ENCODE assay signal across 8 cellular contexts in genomic region chr6:133953634-133954415, GRCh38. TPM values are rescaled to one million over a fixed set of nuclear protein-coding genes. Genes with fewer than 3 reads are reported as not detected.
DNase-seq lines count a peak whose midpoint lies in the region; ATAC-seq, FAIRE-seq and TF ChIP-seq lines count a peak whose summit lies in the region.

No MANE protein-coding gene starts in this region.

- H3K27me3 ChIP-seq in AG04450 (ENCODE audit: control insufficient read depth, insufficient read depth, low read length) = no peaks in the 10 kb centered on the region
- peaks cover 9% of the 10 kb centered on the region for H3K27me3 ChIP-seq in HUES48 (ENCODE audit: control insufficient read depth, insufficient read depth, low read length)
- no peaks in the 10 kb centered on the region for H3K27me3 ChIP-seq in GM12878 (replicated peaks in 1 of 2; ENCODE audit: control insufficient read depth in 2 of 2, insufficient read depth in 2 of 2, low read length in 1 of 2)
- H3K27me3 ChIP-seq in mesenchymal stem cell (ENCODE audit: control insufficient read depth in 1 of 2, insufficient read depth in 1 of 2, low read length in 2 of 2) = no peaks in the 10 kb centered on the region

- no peak overlapping the region for H2BK120ac ChIP-seq in mesenchymal stem cell (ENCODE audit: low read depth, low read length)

- no peak for TF ChIP-seq EP300 in GM12878 (IDR thresholded peaks at IDR 0.05; ENCODE audit: borderline replicate concordance in 1 of 2, control insufficient read depth in 1 of 2, low read depth in 2 of 2, low read length in 2 of 2)

- TF ChIP-seq CTCF in AG04450 (IDR thresholded peaks at IDR 0.05; ENCODE audit: low read depth, low read length) (no peak), GM12878 (IDR thresholded peaks at IDR 0.05 in 2 of 3, conservative IDR thresholded peaks at IDR 0.05 in 1 of 3; ENCODE audit: control insufficient read depth in 2 of 3, extremely low read depth in 1 of 3, insufficient read depth in 1 of 3, low read depth in 3 of 3, low read length in 3 of 3) (no peak)

- in situ Hi-C loops in GM12878 (cut with MboI) = loop anchor here (25.0 kb wide), 1 partner anchor 1483 kb away; no protein-coding TSS in a partner anchor

- H3K4ac ChIP-seq in mesenchymal stem cell (ENCODE audit: low read depth in 1 of 2, low read length in 2 of 2) = peak overlapping the region in 1 of 2 experiments; percentile 43

- CTCF ChIA-PET in AG04450 (lab: Charles Lee) (interaction anchor here (0.7 to 6.0 kb wide), 5 partner anchors 19 to 148 kb away, joined by 3 to 37 read pairs (median 11); no protein-coding TSS in a partner anchor), GM12878 (lab: Yijun Ruan, JAX) (interaction anchor here (1.3 to 3.2 kb wide), 7 partner anchors 9 to 110 kb away, joined by 4 to 12 read pairs (median 11); no protein-coding TSS in a partner anchor)

- H3K4me1 ChIP-seq in HUES48 (ENCODE audit: control insufficient read depth, insufficient read depth, low read length) = peaks cover 15% of the 10 kb centered on the region
- H3K4me1 ChIP-seq in GM12878 (ENCODE audit: control insufficient read depth, insufficient read depth, low read length) = peaks cover 11% of the 10 kb centered on the region
- H3K4me1 ChIP-seq in mesenchymal stem cell (ENCODE audit: control insufficient read depth, insufficient read depth, low read depth, low read length) = peaks cover 1% of the 10 kb centered on the region

- peak overlapping the region; percentile 97 for H3K4me3 ChIP-seq in AG04450 (ENCODE audit: low read depth, low read length)
- peak overlapping the region; percentile 88 for H3K4me3 ChIP-seq in HUES48 (ENCODE audit: low read depth, low read length)
- peak overlapping the region; percentile 88 for H3K4me3 ChIP-seq in GM12878
- H3K4me3 ChIP-seq in mesenchymal stem cell (ENCODE audit: insufficient read depth in 1 of 2, low read depth in 1 of 2, low read length in 2 of 2) = peak overlapping the region; percentile 93 to 100

- ATAC-seq in GM12878 (peak; percentile 16), GM18868 (IDR thresholded peaks at IDR 0.05; ENCODE audit: unreplicated experiment) (no peak), GM21367 (IDR thresholded peaks at IDR 0.05; ENCODE audit: unreplicated experiment) (no peak)

- intact Hi-C loops in GM12878 (cut with micrococcal nuclease; ENCODE audit: unreplicated experiment) = loop anchor here (2.0 to 10.0 kb wide), 5 partner anchors 19 to 1439 kb away; partner anchors contain the start of genes RPS12 and STX7

- TF ChIP-seq RAD21 in GM12878 (IDR thresholded peaks at IDR 0.05; ENCODE audit: insufficient read depth, low read depth, low read length) = no peak

- no peak overlapping the region for H2AK5ac ChIP-seq in mesenchymal stem cell (ENCODE audit: low read length, severe bottlenecking)

- H2AFZ ChIP-seq in GM12878 (ENCODE audit: control insufficient read depth, low read depth, low read length) = peak overlapping the region; percentile 87
- peak overlapping the region; percentile 95 for H2AFZ ChIP-seq in mesenchymal stem cell (ENCODE audit: low read depth, low read length)

- H3K14ac ChIP-seq in mesenchymal stem cell (ENCODE audit: low read length in 2 of 2) = no peak overlapping the region

- H3K27ac ChIP-seq in AG04450 (ENCODE audit: low read depth, low read length) (no peak overlapping the region), HUES48 (ENCODE audit: low read depth, low read length) (no peak overlapping the region), GM12878 (ENCODE audit: control insufficient read depth, insufficient read depth) (peak overlapping the region; percentile 68), mesenchymal stem cell (ENCODE audit: low read length, poor library complexity, severe bottlenecking) (no peak overlapping the region)

- H3K23ac ChIP-seq in mesenchymal stem cell (ENCODE audit: low read length in 2 of 2) = no peak overlapping the region

- no peak overlapping the region for H2BK12ac ChIP-seq in mesenchymal stem cell (ENCODE audit: low read length in 2 of 2)

- no peaks in the 10 kb centered on the region for H4K20me1 ChIP-seq in GM12878 (ENCODE audit: control insufficient read depth, insufficient read depth)

- peaks cover 58% of the 10 kb centered on the region for H3K79me2 ChIP-seq in GM12878 (ENCODE audit: control insufficient read depth, insufficient read depth, low read length)

- no peak overlapping the region for H4K8ac ChIP-seq in mesenchymal stem cell (ENCODE audit: low read length)

- SMC1A ChIA-PET in GM12878 (lab: Charles Lee; ENCODE audit: uncharacterized antibody, unreplicated experiment) = interaction anchor here (0.6 to 3.5 kb wide), 8 partner anchors 9 to 1138 kb away, joined by 3 to 32 read pairs (median 4); no protein-coding TSS in a partner anchor

- peak overlapping the region; percentile 83 for H2BK15ac ChIP-seq in mesenchymal stem cell (ENCODE audit: low read depth, poor library complexity, severe bottlenecking)

- FAIRE-seq in GM12878 (lab: Jason Lieb, UNC) = no peak

- peaks cover 8% of the 10 kb centered on the region for H3K79me1 ChIP-seq in mesenchymal stem cell (replicated peaks; ENCODE audit: low read length, poor library complexity, severe bottlenecking)

- H3K36me3 ChIP-seq in HUES48 (ENCODE audit: control insufficient read depth, insufficient read depth, low read length) (no peaks in the 10 kb centered on the region), GM12878 (ENCODE audit: control insufficient read depth in 2 of 2, insufficient read depth in 2 of 2, low read length in 1 of 2) (no peaks in the 10 kb centered on the region), mesenchymal stem cell (ENCODE audit: control insufficient read depth in 1 of 2, insufficient read depth in 2 of 2, low read depth in 1 of 2, low read length in 2 of 2) (no peaks in the 10 kb centered on the region)

- POLR2A ChIA-PET in AG04450 (lab: Yijun Ruan, JAX) (no interaction called here), GM12878 (lab: Charles Lee) (interaction anchor here (0.6 to 2.4 kb wide), 6 partner anchors 8 to 19 kb away, joined by 3 to 8 read pairs (median 4); no protein-coding TSS in a partner anchor)

- no peak overlapping the region for H4K91ac ChIP-seq in mesenchymal stem cell (ENCODE audit: low read length)

- TF ChIP-seq POLR2A in GM12878 (IDR thresholded peaks at IDR 0.05; ENCODE audit: low read depth, low read length) = no peak

- H3K9ac ChIP-seq in HUES48 (ENCODE audit: low read depth, low read length) (no peak overlapping the region; the same call in 1 of the 2 replicates), GM12878 (ENCODE audit: control insufficient read depth, insufficient read depth, low read length) (peak overlapping the region; percentile 74), mesenchymal stem cell (ENCODE audit: low read length) (peak overlapping the region; percentile 92)

- H3K18ac ChIP-seq in mesenchymal stem cell (ENCODE audit: low read depth in 1 of 2, low read length in 2 of 2) = peak overlapping the region in 1 of 2 experiments; percentile 88

- TSS peak; percentile 54 for BruUV-seq in GM12878 (replicated peaks; lab: Mats Ljungman, UMichigan)

- H2BK5ac ChIP-seq in mesenchymal stem cell (ENCODE audit: low read depth, low read length, poor library complexity, severe bottlenecking) = no peak overlapping the region

- H3K4me2 ChIP-seq in GM12878 (ENCODE audit: control insufficient read depth, insufficient read depth) (peak overlapping the region; percentile 92), mesenchymal stem cell (ENCODE audit: low read length, poor library complexity, severe bottlenecking) (peak overlapping the region; percentile 89)

- H3K9me3 ChIP-seq in AG04450 (ENCODE audit: control insufficient read depth, insufficient read depth, low read length) (no peaks in the 10 kb centered on the region), HUES48 (ENCODE audit: control insufficient read depth, insufficient read depth, low read length) (no peaks in the 10 kb centered on the region), GM12878 (replicated peaks; ENCODE audit: control insufficient read depth, insufficient read depth, low read length) (no peaks in the 10 kb centered on the region), mesenchymal stem cell (ENCODE audit: control insufficient read depth, low read length) (no peaks in the 10 kb centered on the region)

- 8% methylated on average over 21 of the region's 23 CpGs for WGBS in GM12878 (ENCODE audit: insufficient coverage, insufficient replicate concordance, low lambda C conversion rate, missing lambda C conversion rate)
- 10% methylated on average over 23 of the region's 23 CpGs for WGBS in mesenchymal stem cell

- RAD21 ChIA-PET in GM12878 (lab: Charles Lee; ENCODE audit: unreplicated experiment) = interaction anchor here (0.8 to 1.2 kb wide), 4 partner anchors 9 to 30 kb away, joined by 3 read pairs; no protein-coding TSS in a partner anchor

- no peak for DNase-seq in AG04450 (ENCODE audit: low read depth, low spot score)
- DNase-seq in GM12878 (ENCODE audit: low read depth, low spot score) = no peak
- DNase-seq in mesenchymal stem cell = no peak
- no peak for DNase-seq in NCI-H1092 treated with DMSO at 0.1 percent for 48 hours (lab: John Stamatoyannopoulos, UW)
- DNase-seq in DMS79 (lab: John Stamatoyannopoulos, UW) = no peak

TF ChIP-seq in GM12878, 131 proteins besides CTCF, POLR2A, EP300 and RAD21:
- TF ChIP-seq JUNB (IDR thresholded peaks at IDR 0.05) = no peak
- TF ChIP-seq CBFB (IDR thresholded peaks at IDR 0.05; ENCODE audit: low read depth) = no peak

RNA-seq across cellular contexts. Expression of gene TBPL1, which starts 0.8 kb away (rescaled TPM):
- 54.1 and 71.2 TPM in 2 replicates for polyA plus RNA-seq in AG04450 (2011; rRNA removed)
- 8.5 and 14.8 TPM in 2 replicates for polyA minus RNA-seq in AG04450 (2011; rRNA and poly(A)+ RNA removed)
- 9.5 and 9.9 TPM in 2 replicates for total RNA-seq in GM12878 (2013; cell fraction: nucleolus; rRNA removed)
- 34.7 and 49.0 TPM in 2 replicates for total RNA-seq in GM12878 (2014; rRNA removed)
- total RNA-seq in GM12878 (2014; rRNA removed; fragmentation: Illumina TruSeq; extraction: Trizol) = 37.6 and 37.7 TPM in 2 replicates
- 37.2 and 38.7 TPM in 2 replicates for total RNA-seq in GM12878 (2021)
- 23.4 TPM for polyA plus RNA-seq in GM12878 (2011; ENCODE audit: low read depth)
- 48.2 and 71.8 TPM in 2 replicates for polyA plus RNA-seq in GM12878 (2011; rRNA removed)
- 18.2 and 22.6 TPM in 2 replicates for polyA plus RNA-seq in GM12878 (2011; cell fraction: cytosol; rRNA removed)
- 14.8 and 22.4 TPM in 2 replicates for polyA plus RNA-seq in GM12878 (2011; cell fraction: nucleus; rRNA removed)
- polyA plus RNA-seq in GM12878 (2012) = 33.4 and 40.3 TPM in 2 replicates
- 34.6 and 38.9 TPM in 2 replicates for polyA plus RNA-seq in GM12878 (2014; fragmentation: Illumina TruSeq; extraction: Trizol)
- 10 to 100 TPM; 34.9 to 52.5 TPM for polyA plus RNA-seq in GM12878 (2014; fragmentation: Nextera tagmentation; extraction: Ambion mirVana)
- 62.1 and 64.1 TPM in 2 replicates for polyA plus RNA-seq in GM12878 (2014; rRNA removed)
- 10 to 100 TPM; 60.7 to 71.2 TPM for polyA plus RNA-seq in GM12878 (2016; fragmentation: Nextera tagmentation; extraction: Ambion mirVana)
- 15.2 and 19.1 TPM in 2 replicates for polyA minus RNA-seq in GM12878 (2011; rRNA and poly(A)+ RNA removed)
- polyA minus RNA-seq in GM12878 (2011; cell fraction: cytosol; rRNA and poly(A)+ RNA removed) = 13.2 and 23.0 TPM in 2 replicates
- 7.2 and 7.7 TPM in 2 replicates for polyA minus RNA-seq in GM12878 (2011; cell fraction: nucleus; rRNA and poly(A)+ RNA removed)
- 38.8 TPM for polyA plus RNA-seq in mesenchymal stem cell (2013, experiment 1 of 2)
- 40.4 TPM for polyA plus RNA-seq in mesenchymal stem cell (2013, experiment 2 of 2)
